In the genomic region with DNA sequence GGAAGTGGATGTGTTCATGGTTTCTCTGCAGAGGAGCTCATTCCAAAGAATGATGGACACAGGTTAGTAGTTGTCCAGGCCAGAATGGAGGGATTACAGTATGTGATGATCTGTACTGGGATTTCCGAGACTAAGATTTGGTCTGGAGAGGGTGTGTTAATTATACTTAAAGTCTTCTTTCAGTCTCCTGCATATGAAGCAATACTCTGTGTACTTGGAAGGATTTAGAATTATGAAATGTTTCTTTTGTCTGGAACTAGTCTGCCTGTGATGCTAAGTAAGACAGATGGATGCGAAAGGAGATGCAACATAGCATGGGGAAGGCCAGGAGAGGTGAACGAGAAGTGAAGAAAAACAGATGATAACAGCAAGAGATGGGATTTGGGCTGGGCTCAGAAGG, we compare ENCODE assay signal across 14 cellular contexts.
A peak's percentile ranks its signal among the peaks of the same experiment; 100 is the strongest.
DNase-seq lines count a peak whose midpoint lies in the region; ATAC-seq and TF ChIP-seq lines count a peak whose summit lies in the region.
"Had no signal": no experiment of that assay in that cellular context is flagged by ENCODE, and none has a peak within 500 bp of the region (broad histone marks: within the 10 kb centered on the region; RNA-seq: fewer than 3 reads in every experiment).

No MANE protein-coding gene starts in this region.

- TF ChIP-seq CTCF in Calu3 (IDR thresholded peaks at IDR 0.05; ENCODE audit: unreplicated experiment) (no peak), fibroblast of villous mesenchyme (IDR thresholded peaks at IDR 0.05; ENCODE audit: insufficient read depth, low read depth, low read length) (no peak), nephron progenitor cell (IDR thresholded peaks at IDR 0.05) (no peak)

- BruUV-seq in Calu3 (replicated peaks; lab: Mats Ljungman, UMichigan) = no TSS peak

- CTCF ChIA-PET in Calu3 (lab: Charles Lee) = no interaction called here

- H3K4me3 Mint-ChIP-seq in Calu3 (ENCODE audit: low read depth, unreplicated experiment) (no peak overlapping the region), nephron progenitor cell (no peak overlapping the region)
- H3K4me3 Mint-ChIP-seq: activated naive CD8-positive, alpha-beta T cell; activated T-helper 1 cell treated with anti-CD3 and anti-CD28 coated beads, Interleukin-12 subunit alpha, Interleukin-12 subunit beta, Interleukin-2, Interleukin-4 antibody, amounts not matched to agents 30 ng/mL and 10 ng/mL and 1 ng/mL, durations not matched to agents 14 hours and 24 hours and 36 hours; neural progenitor cell had no signal

- no peaks in the 10 kb centered on the region for H3K36me3 Mint-ChIP-seq in Calu3 (ENCODE audit: insufficient read depth, unreplicated experiment)
- H3K36me3 Mint-ChIP-seq in nephron progenitor cell (ENCODE audit: low read depth) = no peaks in the 10 kb centered on the region
- H3K36me3 Mint-ChIP-seq: activated naive CD8-positive, alpha-beta T cell; neural progenitor cell had no signal

- peaks cover 26% of the 10 kb centered on the region for H3K4me1 Mint-ChIP-seq in Calu3 (ENCODE audit: low read depth, unreplicated experiment)
- H3K4me1 Mint-ChIP-seq in nephron progenitor cell = peaks cover 48% of the 10 kb centered on the region

- ATAC-seq in HG03565 (IDR thresholded peaks at IDR 0.05; ENCODE audit: unreplicated experiment) = no peak

- DNase-seq in Calu3 (no peak), amniotic epithelial cell (ENCODE audit: low read depth) (peak; percentile 96), fibroblast of villous mesenchyme (ENCODE audit: low read depth) (peak; percentile 57), nephron progenitor cell (no peak), UCSD-AML1 (lab: John Stamatoyannopoulos, UW; ENCODE audit: unreplicated experiment) (no peak), A172 (ENCODE audit: low spot score) (no peak), GDM1 (lab: John Stamatoyannopoulos, UW) (no peak)
- DNase-seq: activated CD4-positive, alpha-beta T cell treated with anti-CD3 and anti-CD28 coated beads for 4 hours had no signal

- H3K27ac Mint-ChIP-seq in Calu3 (ENCODE audit: unreplicated experiment) (peak overlapping the region; percentile 48), nephron progenitor cell (peak overlapping the region; percentile 13)
- H3K27ac Mint-ChIP-seq: activated naive CD8-positive, alpha-beta T cell; activated T-helper 1 cell treated with anti-CD3 and anti-CD28 coated beads, Interleukin-12 subunit alpha, Interleukin-12 subunit beta, Interleukin-2, Interleukin-4 antibody, amounts not matched to agents 30 ng/mL and 10 ng/mL and 1 ng/mL, durations not matched to agents 14 hours and 24 hours and 36 hours; neural progenitor cell had no signal

- H3K9me3 Mint-ChIP-seq in Calu3 (ENCODE audit: low read depth, unreplicated experiment) = no peaks in the 10 kb centered on the region
- H3K9me3 Mint-ChIP-seq in nephron progenitor cell = no peaks in the 10 kb centered on the region
- H3K9me3 Mint-ChIP-seq: activated T-helper 1 cell treated with anti-CD3 and anti-CD28 coated beads, Interleukin-12 subunit alpha, Interleukin-12 subunit beta, Interleukin-2, Interleukin-4 antibody, amounts not matched to agents 30 ng/mL and 10 ng/mL and 1 ng/mL, durations not matched to agents 14 hours and 24 hours and 36 hours; neural progenitor cell had no signal

- no peak overlapping the region for H3K4me3 ChIP-seq in fibroblast of villous mesenchyme (ENCODE audit: low read depth, low read length)
- H3K4me3 ChIP-seq: mucosa of descending colon, neural progenitor cell, prostate gland had no signal

- intact Hi-C loops in Calu3 (cut with micrococcal nuclease; ENCODE audit: unreplicated experiment) = loop anchor here (5.0 kb wide), 1 partner anchor 101 kb away; no protein-coding TSS in a partner anchor

- H3K27me3 Mint-ChIP-seq in Calu3 (ENCODE audit: unreplicated experiment) (no peaks in the 10 kb centered on the region), nephron progenitor cell (ENCODE audit: low read depth, poor library complexity) (peaks cover 7% of the 10 kb centered on the region)

Comparison
In these comparisons a context has a peak if more than half of its experiments do, and no peak if none do; other contexts are left out.
1. DNase-seq: peak in amniotic epithelial cell (single experiment) and fibroblast of villous mesenchyme (single experiment); none in Calu3 (single experiment), nephron progenitor cell (single experiment), UCSD-AML1 (single experiment), A172 (single experiment) and GDM1 (single experiment).